1 cellular context compared by ENCODE assay signal in genomic region chr16:74899786-74900185, GRCh38.
TF ChIP-seq lines count a peak whose summit lies in the region.

No MANE protein-coding gene starts in this region.

TF ChIP-seq in GM23338, 12 proteins besides CTCF, POLR2A, EP300 and RAD21:
- TF ChIP-seq ZNF462 (CRISPR knock-in tag; IDR thresholded peaks at IDR 0.05): no peak
- no peak for TF ChIP-seq EZH2 (IDR thresholded peaks at IDR 0.05; ENCODE audit: low read depth, unreplicated experiment)
- no peak for TF ChIP-seq ZNF331 (CRISPR knock-in tag; IDR thresholded peaks at IDR 0.05; ENCODE audit: low read depth)
- no peak for TF ChIP-seq STAT1 (IDR thresholded peaks at IDR 0.05; ENCODE audit: unreplicated experiment)
- TF ChIP-seq POLR2AphosphoS5 (IDR thresholded peaks at IDR 0.05; ENCODE audit: low read depth): no peak
- TF ChIP-seq, protein P1, sequence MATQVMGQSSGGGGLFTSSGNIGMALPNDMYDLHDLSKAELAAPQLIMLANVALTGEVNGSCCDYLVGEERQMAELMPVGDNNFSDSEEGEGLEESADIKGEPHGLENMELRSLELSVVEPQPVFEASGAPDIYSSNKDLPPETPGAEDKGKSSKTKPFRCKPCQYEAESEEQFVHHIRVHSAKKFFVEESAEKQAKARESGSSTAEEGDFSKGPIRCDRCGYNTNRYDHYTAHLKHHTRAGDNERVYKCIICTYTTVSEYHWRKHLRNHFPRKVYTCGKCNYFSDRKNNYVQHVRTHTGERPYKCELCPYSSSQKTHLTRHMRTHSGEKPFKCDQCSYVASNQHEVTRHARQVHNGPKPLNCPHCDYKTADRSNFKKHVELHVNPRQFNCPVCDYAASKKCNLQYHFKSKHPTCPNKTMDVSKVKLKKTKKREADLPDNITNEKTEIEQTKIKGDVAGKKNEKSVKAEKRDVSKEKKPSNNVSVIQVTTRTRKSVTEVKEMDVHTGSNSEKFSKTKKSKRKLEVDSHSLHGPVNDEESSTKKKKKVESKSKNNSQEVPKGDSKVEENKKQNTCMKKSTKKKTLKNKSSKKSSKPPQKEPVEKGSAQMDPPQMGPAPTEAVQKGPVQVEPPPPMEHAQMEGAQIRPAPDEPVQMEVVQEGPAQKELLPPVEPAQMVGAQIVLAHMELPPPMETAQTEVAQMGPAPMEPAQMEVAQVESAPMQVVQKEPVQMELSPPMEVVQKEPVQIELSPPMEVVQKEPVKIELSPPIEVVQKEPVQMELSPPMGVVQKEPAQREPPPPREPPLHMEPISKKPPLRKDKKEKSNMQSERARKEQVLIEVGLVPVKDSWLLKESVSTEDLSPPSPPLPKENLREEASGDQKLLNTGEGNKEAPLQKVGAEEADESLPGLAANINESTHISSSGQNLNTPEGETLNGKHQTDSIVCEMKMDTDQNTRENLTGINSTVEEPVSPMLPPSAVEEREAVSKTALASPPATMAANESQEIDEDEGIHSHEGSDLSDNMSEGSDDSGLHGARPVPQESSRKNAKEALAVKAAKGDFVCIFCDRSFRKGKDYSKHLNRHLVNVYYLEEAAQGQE (IDR thresholded peaks at IDR 0.05; ENCODE audit: unreplicated experiment): no peak
- no peak for TF ChIP-seq EZH2phosphoT487 (IDR thresholded peaks at IDR 0.05; ENCODE audit: unreplicated experiment)
- TF ChIP-seq CREB1 (CRISPR knock-in tag; IDR thresholded peaks at IDR 0.05; ENCODE audit: low read depth): no peak
- TF ChIP-seq, protein P2, sequence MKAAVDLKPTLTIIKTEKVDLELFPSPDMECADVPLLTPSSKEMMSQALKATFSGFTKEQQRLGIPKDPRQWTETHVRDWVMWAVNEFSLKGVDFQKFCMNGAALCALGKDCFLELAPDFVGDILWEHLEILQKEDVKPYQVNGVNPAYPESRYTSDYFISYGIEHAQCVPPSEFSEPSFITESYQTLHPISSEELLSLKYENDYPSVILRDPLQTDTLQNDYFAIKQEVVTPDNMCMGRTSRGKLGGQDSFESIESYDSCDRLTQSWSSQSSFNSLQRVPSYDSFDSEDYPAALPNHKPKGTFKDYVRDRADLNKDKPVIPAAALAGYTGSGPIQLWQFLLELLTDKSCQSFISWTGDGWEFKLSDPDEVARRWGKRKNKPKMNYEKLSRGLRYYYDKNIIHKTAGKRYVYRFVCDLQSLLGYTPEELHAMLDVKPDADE (IDR thresholded peaks at IDR 0.05): no peak
- TF ChIP-seq NANOG (IDR thresholded peaks at IDR 0.05; ENCODE audit: borderline replicate concordance): no peak
- TF ChIP-seq JUNB (IDR thresholded peaks at IDR 0.05; ENCODE audit: unreplicated experiment): no peak
- TF ChIP-seq ZNF114 (CRISPR knock-in tag; IDR thresholded peaks at IDR 0.05): no peak
